ENCODE assay signal across 8 cellular contexts in the genomic region with DNA sequence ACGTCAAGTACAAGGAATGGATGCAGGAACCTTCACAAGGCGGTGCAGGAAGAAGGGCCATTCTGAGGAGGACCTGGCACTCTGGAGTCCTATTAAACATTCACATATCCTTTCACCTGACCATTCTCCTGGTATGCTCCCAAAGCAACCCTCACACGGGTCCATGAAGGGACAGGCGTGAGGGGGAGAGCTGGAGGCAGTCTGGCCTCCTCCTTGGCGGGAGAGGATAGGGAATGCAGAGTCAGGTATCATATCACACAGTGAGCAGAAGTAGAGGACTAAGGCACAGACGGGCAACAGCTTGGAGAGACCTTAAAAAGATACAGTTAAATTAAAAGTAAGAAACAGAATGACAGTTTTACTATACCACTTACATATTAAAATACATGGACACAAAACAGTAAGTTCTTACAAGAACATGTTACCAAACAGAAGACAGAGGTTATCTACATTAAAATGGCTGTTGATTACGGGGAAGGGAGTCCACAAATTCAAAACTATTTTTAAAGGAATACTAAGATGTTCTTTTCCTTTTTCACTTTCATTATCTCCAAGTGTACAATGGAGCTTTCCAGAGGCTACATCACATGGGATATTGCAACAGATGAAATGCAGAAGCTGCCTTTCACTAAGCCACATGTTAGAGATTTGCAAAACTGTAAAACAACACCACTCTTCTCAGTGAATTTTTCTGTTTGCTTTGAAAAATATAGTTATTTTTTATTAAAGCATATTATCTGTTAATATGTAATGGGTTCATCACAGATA. TPM values are rescaled to one million over a fixed set of nuclear protein-coding genes. Genes with fewer than 3 reads are reported as not detected.
DNase-seq lines count a peak whose midpoint lies in the region; ATAC-seq and TF ChIP-seq lines count a peak whose summit lies in the region.
"Had no signal": no experiment of that assay in that cellular context is flagged by ENCODE, and none has a peak within 500 bp of the region (broad histone marks: within the 10 kb centered on the region; RNA-seq: fewer than 3 reads in every experiment).

No MANE protein-coding gene starts in this region.

- intact Hi-C loops in left cardiac atrium (cut with DNase I): no loop called here

- no peak for TF ChIP-seq POLR2A in Peyer's patch (IDR thresholded peaks at IDR 0.05)

- H3K4me1 ChIP-seq in skeletal muscle tissue (ENCODE audit: control insufficient read depth in 3 of 3, insufficient read depth in 3 of 3, low read length in 3 of 3) (peaks cover 0 to 5% (median 0%) of the 10 kb centered on the region in 3 donors), Peyer's patch (peaks cover 0 to 3% (median 0%) of the 10 kb centered on the region in 4 donors)

- peaks cover 41% of the 10 kb centered on the region for H3K4me1 Mint-ChIP-seq in T-helper 17 cell

- H3K9me3 ChIP-seq in T-helper 17 cell (ENCODE audit: control insufficient read depth, low read length, poor library complexity, severe bottlenecking) (no peaks in the 10 kb centered on the region), skeletal muscle tissue (ENCODE audit: control insufficient read depth in 3 of 3, low read length in 3 of 3) (no peaks in the 10 kb centered on the region), Peyer's patch (no peaks in the 10 kb centered on the region)

- no peak for TF ChIP-seq CTCF in omental fat pad (IDR thresholded peaks at IDR 0.05)
- no peak for TF ChIP-seq CTCF in Peyer's patch (IDR thresholded peaks at IDR 0.05)

- H3K4me3 ChIP-seq in skeletal muscle tissue (ENCODE audit: low read length in 3 of 3) (no peak overlapping the region), Peyer's patch (no peak overlapping the region)

- H3K4me3 Mint-ChIP-seq in T-helper 17 cell: no peak overlapping the region

- no peak overlapping the region for H3K9ac ChIP-seq in skeletal muscle tissue (ENCODE audit: low read depth in 1 of 3, low read length in 3 of 3)

- peaks cover 8% of the 10 kb centered on the region for H3K36me3 Mint-ChIP-seq in T-helper 17 cell (ENCODE audit: low read depth)

- H3K27me3 ChIP-seq in skeletal muscle tissue (ENCODE audit: control insufficient read depth in 3 of 3, insufficient read depth in 3 of 3, low read length in 3 of 3): no peaks in the 10 kb centered on the region
- no peaks in the 10 kb centered on the region for H3K27me3 ChIP-seq in Peyer's patch

- ATAC-seq in T-helper 17 cell: no peak
- ATAC-seq in left cardiac atrium: peak; percentile 83 to 84
- no peak for ATAC-seq in omental fat pad (ENCODE audit: low FRiP score)

- H3K27ac ChIP-seq in skeletal muscle tissue (ENCODE audit: low read depth, low read length) (peak overlapping the region; percentile 12), Peyer's patch (peak overlapping the region in 1 of 4 donors; percentile 30)

- H3K27ac Mint-ChIP-seq in T-helper 17 cell: peak overlapping the region; percentile 93

- peaks cover 7 to 18% (median 12%) of the 10 kb centered on the region in 3 donors for H3K36me3 ChIP-seq in skeletal muscle tissue (ENCODE audit: control insufficient read depth in 3 of 3, insufficient read depth in 3 of 3, low read length in 3 of 3)
- H3K36me3 ChIP-seq in Peyer's patch: peaks cover 0 to 37% (median 0%) of the 10 kb centered on the region in 3 donors

- DNase-seq in GF-D8 (lab: John Stamatoyannopoulos, UW) (peak; percentile 37), T-helper 17 cell (no peak), left cardiac atrium (no peak), omental fat pad (ENCODE audit: low spot score) (no peak), HCEC 1CT (no peak), Peyer's patch (no peak)
- DNase-seq: NK-92 treated with Interleukin-12 subunit alpha and Interleukin-12 subunit beta, amount 100 ng/mL, for 24 hours had no signal

- no peaks in the 10 kb centered on the region for H3K27me3 Mint-ChIP-seq in T-helper 17 cell

RNA-seq across cellular contexts. Expression of a gene that starts 53.8 kb away (rescaled TPM):
- total RNA-seq in T-helper 17 cell: 100 to 1,000 TPM; 308 to 310 TPM
- 10 to 100 TPM; 34.6 to 46.4 TPM for total RNA-seq in left cardiac atrium
- total RNA-seq in skeletal muscle tissue: 33.9 TPM
- 100 to 1,000 TPM in 2 of 4 donors, 10 to 100 TPM in 2; 59.5 to 162 (median 118) TPM for total RNA-seq in omental fat pad
- 100 to 1,000 TPM in 3 of 4 donors, 10 to 100 TPM in 1; 94.7 to 272 (median 130) TPM for total RNA-seq in Peyer's patch

Comparison
In these comparisons a context has a peak if more than half of its experiments do, and no peak if none do; other contexts are left out.
1. ATAC-seq: peak in left cardiac atrium (2 of 2); none in T-helper 17 cell (single experiment) and omental fat pad (single experiment).